8 cellular contexts compared by ENCODE assay signal in genomic region chr11:93236741-93237675, GRCh38. TPM values are rescaled to one million over a fixed set of nuclear protein-coding genes. Genes with fewer than 3 reads are reported as not detected.
DNase-seq lines count a peak whose midpoint lies in the region; ATAC-seq and TF ChIP-seq lines count a peak whose summit lies in the region.

No MANE protein-coding gene starts in this region.

- no peak overlapping the region for H2AFZ ChIP-seq in OCI-LY3 (ENCODE audit: low read depth, low read length)

- H3K4me3 ChIP-seq in OCI-LY3 (ENCODE audit: low read length), result no peak overlapping the region
- H3K4me3 ChIP-seq in epithelial cell of esophagus (ENCODE audit: low read length), result no peak overlapping the region

- no peaks in the 10 kb centered on the region for H3K9me3 ChIP-seq in OCI-LY3 (ENCODE audit: insufficient read depth, low read length)
- no peaks in the 10 kb centered on the region for H3K9me3 ChIP-seq in CD4-positive, alpha-beta T cell (ENCODE audit: control insufficient read depth, low read length)

- no peaks in the 10 kb centered on the region for H3K36me3 Mint-ChIP-seq in nephron (ENCODE audit: low read depth)
- H3K36me3 Mint-ChIP-seq in CD4-positive, alpha-beta T cell (ENCODE audit: low read depth), result no peaks in the 10 kb centered on the region

- no peaks in the 10 kb centered on the region for H3K36me3 ChIP-seq in OCI-LY3 (replicated peaks; ENCODE audit: low read depth, low read length)

- H3K27me3 Mint-ChIP-seq in nephron (ENCODE audit: low read depth), result peaks cover 25% of the 10 kb centered on the region
- peaks cover 50% of the 10 kb centered on the region for H3K27me3 Mint-ChIP-seq in CD4-positive, alpha-beta T cell

- peak; percentile 67 for ATAC-seq in GM18858 (IDR thresholded peaks at IDR 0.05; ENCODE audit: unreplicated experiment)
- ATAC-seq in HG03280 (IDR thresholded peaks at IDR 0.05; ENCODE audit: unreplicated experiment), result peak; percentile 72
- no peak for ATAC-seq in GM18505 (IDR thresholded peaks at IDR 0.05; ENCODE audit: unreplicated experiment)
- ATAC-seq in CD4-positive, alpha-beta T cell (ENCODE audit: poor library complexity), result no peak

- no peak overlapping the region for H3K27ac ChIP-seq in OCI-LY3 (ENCODE audit: low read length)
- no peak overlapping the region for H3K27ac ChIP-seq in CD4-positive, alpha-beta T cell (ENCODE audit: low read depth, low read length)

- TF ChIP-seq POLR2A in GM18505 (IDR thresholded peaks at IDR 0.05; ENCODE audit: borderline replicate concordance, extremely low read depth, insufficient read depth, insufficient read length), result no peak

- H3K9ac ChIP-seq in OCI-LY3 (ENCODE audit: low read length), result no peak overlapping the region

- H3K4me1 ChIP-seq in OCI-LY3 (ENCODE audit: low read length), result peaks cover 9% of the 10 kb centered on the region

- DNase-seq in CD1c-positive myeloid dendritic cell (ENCODE audit: extremely low spot score) (peak; percentile 14), epithelial cell of esophagus (ENCODE audit: low read depth) (peak; percentile 48)
- DNase-seq in CD4-positive, alpha-beta T cell, result no peak

- intact Hi-C loops in CD4-positive, alpha-beta T cell (cut with DNase I, micrococcal nuclease), result no loop called here

- POLR2A ChIA-PET in CD4-positive, alpha-beta T cell (lab: Charles Lee), result no interaction called here

- no peaks in the 10 kb centered on the region for H4K20me1 ChIP-seq in OCI-LY3 (ENCODE audit: insufficient read depth, low read length)

- no peak overlapping the region for H3K4me3 Mint-ChIP-seq in nephron
- no peak overlapping the region for H3K4me3 Mint-ChIP-seq in CD4-positive, alpha-beta T cell

- H3K79me2 ChIP-seq in OCI-LY3 (ENCODE audit: low read length), result no peaks in the 10 kb centered on the region

- H3K27ac Mint-ChIP-seq in nephron, result no peak overlapping the region
- no peak overlapping the region for H3K27ac Mint-ChIP-seq in CD4-positive, alpha-beta T cell

- peaks cover 12% of the 10 kb centered on the region for H3K27me3 ChIP-seq in OCI-LY3 (ENCODE audit: low read depth, low read length)
- peaks cover 16% of the 10 kb centered on the region for H3K27me3 ChIP-seq in CD4-positive, alpha-beta T cell (ENCODE audit: control insufficient read depth, insufficient read depth, low read length)

- H3K9me3 Mint-ChIP-seq in nephron, result no peaks in the 10 kb centered on the region
- H3K9me3 Mint-ChIP-seq in CD4-positive, alpha-beta T cell, result no peaks in the 10 kb centered on the region

- TF ChIP-seq CTCF in OCI-LY3 (IDR thresholded peaks at IDR 0.05; ENCODE audit: low read depth, low read length), result peak; percentile 77
- TF ChIP-seq CTCF in epithelial cell of esophagus (IDR thresholded peaks at IDR 0.05; ENCODE audit: insufficient read depth, low read depth, low read length, missing control alignments), result peak; percentile 62
- TF ChIP-seq CTCF in nephron (IDR thresholded peaks at IDR 0.05; ENCODE audit: unreplicated experiment in 3 of 3), result peak; percentile 54 to 59 (median 58)
- no peak for TF ChIP-seq CTCF in CD4-positive, alpha-beta T cell (IDR thresholded peaks at IDR 0.05)

- CTCF ChIA-PET in CD4-positive, alpha-beta T cell (lab: Charles Lee), result no interaction called here

- peak overlapping the region; percentile 19 for H3K4me2 ChIP-seq in OCI-LY3 (ENCODE audit: low read length)

- no peaks in the 10 kb centered on the region for H3K4me1 Mint-ChIP-seq in nephron
- H3K4me1 Mint-ChIP-seq in CD4-positive, alpha-beta T cell (ENCODE audit: low read depth), result no peaks in the 10 kb centered on the region

RNA-seq across cellular contexts. Expression of gene SLC36A4, which starts 39.2 kb away (rescaled TPM):
- total RNA-seq in CD4-positive, alpha-beta T cell, result 10 to 100 TPM; 15.9 to 16.4 TPM

Comparison
In these comparisons a context has a peak if more than half of its experiments do, and no peak if none do; other contexts are left out.
1. DNase-seq: peak in CD1c-positive myeloid dendritic cell (single experiment) and epithelial cell of esophagus (single experiment); none in CD4-positive, alpha-beta T cell (0 of 10).
2. ATAC-seq: peak in GM18858 (single experiment) and HG03280 (single experiment); none in GM18505 (single experiment) and CD4-positive, alpha-beta T cell (single experiment).